In the genomic region with DNA sequence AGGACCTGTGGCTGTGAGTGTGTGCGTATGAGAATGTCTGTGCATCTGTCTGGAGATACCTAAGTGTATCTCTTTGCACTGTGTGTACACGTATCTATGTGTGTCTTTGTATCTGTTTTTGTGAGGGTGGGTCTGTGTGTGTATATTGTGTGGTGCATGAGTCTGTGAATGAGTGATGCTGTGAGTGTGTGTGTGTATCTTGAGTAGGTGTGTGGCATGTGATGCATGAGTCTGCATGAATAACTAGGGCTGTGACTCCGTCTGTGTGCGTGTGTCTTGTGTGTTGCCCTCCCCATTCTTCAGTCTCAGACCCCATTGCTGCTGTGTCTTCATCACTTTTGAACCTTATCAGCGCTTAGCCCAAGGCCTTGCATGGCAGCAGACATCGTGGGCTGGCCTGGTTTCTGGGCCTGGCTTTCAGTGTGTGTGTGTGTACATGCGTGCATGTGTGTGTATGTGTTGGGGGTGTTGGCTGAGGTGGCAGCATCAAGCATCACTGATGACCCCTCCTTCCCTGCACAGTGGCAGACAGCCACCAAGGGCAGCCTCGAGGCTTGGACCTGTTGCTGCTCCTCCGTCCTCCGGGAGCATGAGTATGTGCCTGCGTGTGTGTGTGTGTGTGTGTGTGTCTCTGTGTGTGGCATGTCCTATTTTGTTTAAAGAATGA, we compare ENCODE assay signal across 13 cellular contexts. TPM values are rescaled to one million over a fixed set of nuclear protein-coding genes. Genes with fewer than 3 reads are reported as not detected.
A peak's percentile ranks its signal among the peaks of the same experiment; 100 is the strongest.
DNase-seq lines count a peak whose midpoint lies in the region; ATAC-seq and TF ChIP-seq lines count a peak whose summit lies in the region.
"Had no signal": no experiment of that assay in that cellular context is flagged by ENCODE, and none has a peak within 500 bp of the region (broad histone marks: within the 10 kb centered on the region; RNA-seq: fewer than 3 reads in every experiment).

No MANE protein-coding gene starts in this region.

- H3K4me3 ChIP-seq in adrenal gland (no peak overlapping the region), right atrium auricular region (peak overlapping the region; percentile 55 to 67)

- no peak overlapping the region for H3K4ac ChIP-seq in H9 (ENCODE audit: low read depth, low read length)

- no peak for TF ChIP-seq CTCF in H9 (conservative IDR thresholded peaks at IDR 0.05)
- no peak for TF ChIP-seq CTCF in adrenal gland (IDR thresholded peaks at IDR 0.05)
- TF ChIP-seq CTCF in right atrium auricular region (IDR thresholded peaks at IDR 0.05) = no peak
- no peak for TF ChIP-seq CTCF in progenitor cell of endocrine pancreas (IDR thresholded peaks at IDR 0.05; ENCODE audit: unreplicated experiment)

- H4K5ac ChIP-seq in H9 (ENCODE audit: insufficient read length, low read depth, low read length) = no peak overlapping the region

- no peak overlapping the region for H4K91ac ChIP-seq in H9 (ENCODE audit: insufficient read length, low read depth, low read length)

- H3K4me1 Mint-ChIP-seq in H9 (peaks cover 16 to 31% of the 10 kb centered on the region in 2 experiments), progenitor cell of endocrine pancreas (ENCODE audit: low read depth) (peaks cover 10% of the 10 kb centered on the region)

- peaks cover 3% of the 10 kb centered on the region for H4K20me1 ChIP-seq in H9 (ENCODE audit: control insufficient read depth, insufficient read depth, insufficient read length)

- no peak overlapping the region for H2BK20ac ChIP-seq in H9 (ENCODE audit: low read depth, low read length, poor library complexity, severe bottlenecking)

- H3K27ac ChIP-seq in H9 (ENCODE audit: insufficient read length, low read depth, low read length) (no peak overlapping the region), adrenal gland (peak overlapping the region in 1 of 5 donors; percentile 77), right atrium auricular region (peak overlapping the region; percentile 83 to 85)

- no peak for TF ChIP-seq POLR2A in adrenal gland (IDR thresholded peaks at IDR 0.05)

- H3K36me3 Mint-ChIP-seq in H9 (ENCODE audit: insufficient read depth in 1 of 3, low read depth in 3 of 3) (no peaks in the 10 kb centered on the region), progenitor cell of endocrine pancreas (ENCODE audit: insufficient read depth) (no peaks in the 10 kb centered on the region)

- H3K79me1 ChIP-seq in H9 (ENCODE audit: insufficient read depth, low read depth, low read length, poor library complexity, severe bottlenecking) = peaks cover 2% of the 10 kb centered on the region

- H3K4me3 Mint-ChIP-seq in H9 (peak overlapping the region; percentile 58 to 78), progenitor cell of endocrine pancreas (ENCODE audit: low read depth) (peak overlapping the region; percentile 57)

- no peak overlapping the region for H4K8ac ChIP-seq in H9 (replicated peaks; ENCODE audit: insufficient read length, low read depth, low read length)

- peak overlapping the region; percentile 64 for H3K4me2 ChIP-seq in H9 (ENCODE audit: insufficient read depth, insufficient read length, low read length)

- no peaks in the 10 kb centered on the region for H3K27me3 ChIP-seq in H9 (ENCODE audit: insufficient read depth, low read length)
- no peaks in the 10 kb centered on the region for H3K27me3 ChIP-seq in adrenal gland
- H3K27me3 ChIP-seq in right atrium auricular region = no peaks in the 10 kb centered on the region

- H3K27ac Mint-ChIP-seq in H9 = no peak overlapping the region
- no peak overlapping the region for H3K27ac Mint-ChIP-seq in progenitor cell of endocrine pancreas
- H3K27ac Mint-ChIP-seq: activated CD4-positive, alpha-beta T cell treated with anti-CD3 and anti-CD28 coated beads, Interleukin-2, amount 10 ng/mL, durations not matched to agents 7 days and 5 days had no signal

- H2BK12ac ChIP-seq in H9 (ENCODE audit: insufficient read length, low read depth, low read length) = no peak overlapping the region

- no peaks in the 10 kb centered on the region for H3K9me3 ChIP-seq in H9 (ENCODE audit: control insufficient read depth, low read depth, low read length)
- H3K9me3 ChIP-seq in adrenal gland (replicated peaks in 1 of 3) = no peaks in the 10 kb centered on the region
- no peaks in the 10 kb centered on the region for H3K9me3 ChIP-seq in right atrium auricular region
- H3K9me3 ChIP-seq: left lung had no signal

- H3K23me2 ChIP-seq in H9 (ENCODE audit: insufficient read length, low read depth, low read length, poor library complexity, severe bottlenecking) = peaks cover 7% of the 10 kb centered on the region

- no peak for ATAC-seq in GM18873 (IDR thresholded peaks at IDR 0.05; ENCODE audit: low FRiP score, unreplicated experiment)

- H3K27me3 Mint-ChIP-seq in H9 (ENCODE audit: low read depth) (peaks cover 5% of the 10 kb centered on the region), progenitor cell of endocrine pancreas (peaks cover 34% of the 10 kb centered on the region)

- H2BK5ac ChIP-seq in H9 (ENCODE audit: insufficient read length, low read length) = no peak overlapping the region

- WGBS in H9 (ENCODE audit: extremely low coverage, insufficient read length, low lambda C conversion rate) = no CpG with 5 or more reads among the region's 11 CpGs
- 42 to 54% (median 48%) methylated on average over 9 to 11 of the region's 11 CpGs for WGBS in adrenal gland, 4 donors

- DNase-seq in H9 (no peak), adrenal gland (peak; percentile 43 to 78 (median 69)), right atrium auricular region (ENCODE audit: low spot score) (no peak), progenitor cell of endocrine pancreas (ENCODE audit: low spot score, unreplicated experiment) (no peak), DMS53 treated with DMSO at 0.1 percent for 48 hours (lab: John Stamatoyannopoulos, UW; ENCODE audit: unreplicated experiment) (no peak), NCI-H510A treated with DMSO at 0.1 percent for 48 hours (lab: John Stamatoyannopoulos, UW) (no peak), COLO829 (ENCODE audit: low spot score) (no peak)
- DNase-seq: activated CD4-positive, alpha-beta T cell treated with anti-CD3 and anti-CD28 coated beads, Interleukin-2, amount 10 ng/mL, durations not matched to agents 7 days and 5 days; KBM-7; left lung; OCI-M1 had no signal

- H3K9ac ChIP-seq in H9 (ENCODE audit: extremely low read depth, insufficient read length, low read length) = no peak overlapping the region

- H3K56ac ChIP-seq in H9 (ENCODE audit: insufficient read length, low read depth, low read length) = no peak overlapping the region

- no peak overlapping the region for H3K23ac ChIP-seq in H9 (ENCODE audit: insufficient read length, low read depth, low read length)

- H2AFZ ChIP-seq in H9 (ENCODE audit: low read length) = no peak overlapping the region

- no peak overlapping the region for H2AK5ac ChIP-seq in H9 (ENCODE audit: insufficient read length, low read length)

- no peak overlapping the region for H3K18ac ChIP-seq in H9 (ENCODE audit: insufficient read length, low read depth, low read length)

- no peaks in the 10 kb centered on the region for H3K4me1 ChIP-seq in H9 (ENCODE audit: insufficient read depth, low read length)
- H3K4me1 ChIP-seq in adrenal gland (replicated peaks in 1 of 2) = peaks cover 4 to 12% of the 10 kb centered on the region in 2 donors
- H3K4me1 ChIP-seq in right atrium auricular region = peaks cover 0 to 52% of the 10 kb centered on the region in 2 donors

- H2BK120ac ChIP-seq in H9 (ENCODE audit: low read depth, low read length, poor library complexity, severe bottlenecking) = no peak overlapping the region

- intact Hi-C loops in adrenal gland (cut with DNase I) = loop anchor here in 1 of 2 donors (5.0 kb wide), 1 partner anchor 35 kb away; no protein-coding TSS in a partner anchor

- H2BK15ac ChIP-seq in H9 (ENCODE audit: low read depth, low read length) = no peak overlapping the region

- no peaks in the 10 kb centered on the region for H3K79me2 ChIP-seq in H9 (ENCODE audit: insufficient read depth, low read length)

- H3K9me3 Mint-ChIP-seq in H9 = no peaks in the 10 kb centered on the region; a peak in 1 of 5 replicates
- no peaks in the 10 kb centered on the region for H3K9me3 Mint-ChIP-seq in progenitor cell of endocrine pancreas (ENCODE audit: low read depth)
- H3K9me3 Mint-ChIP-seq: activated CD4-positive, alpha-beta T cell treated with anti-CD3 and anti-CD28 coated beads, Interleukin-2, amount 10 ng/mL, durations not matched to agents 7 days and 5 days had no signal

- H3K36me3 ChIP-seq in adrenal gland (replicated peaks in 1 of 2) (no peaks in the 10 kb centered on the region), right atrium auricular region (no peaks in the 10 kb centered on the region)
- H3K36me3 ChIP-seq: left lung had no signal

- no peak overlapping the region for H3K14ac ChIP-seq in H9 (ENCODE audit: insufficient read depth, low read length)

- no peak overlapping the region for H3T11ph ChIP-seq in H9 (ENCODE audit: low read length)

RNA-seq across cellular contexts. Expression of a gene that starts 1.4 kb away (rescaled TPM):
- total RNA-seq in H9 (2021) (3.2 and 4.3 TPM in 2 replicates), adrenal gland (1 to 10 TPM; 1.9 to 6.8 (median 3.3) TPM), right atrium auricular region (10 to 100 TPM; 13.9 to 14.9 TPM), progenitor cell of endocrine pancreas (3.6 and 3.9 TPM in 2 replicates)
- polyA plus RNA-seq in adrenal gland = 1 to 10 TPM; 2.0 to 3.4 (median 3.3) TPM

RNA-seq across cellular contexts. Expression of a gene that starts 32.9 kb away (rescaled TPM):
- total RNA-seq in H9 (2021) (0.07 and 0.09 TPM in 2 replicates), adrenal gland (not detected), right atrium auricular region (not detected), progenitor cell of endocrine pancreas (not detected in 2 replicates)
- not detected for polyA plus RNA-seq in adrenal gland
- total RNA-seq: activated CD4-positive, alpha-beta T cell treated with anti-CD3 and anti-CD28 coated beads, Interleukin-2, amount 10 ng/mL, durations not matched to agents 7 days and 5 days; chondrocyte; left lung had no signal

Comparison
In these comparisons a context has a peak if more than half of its experiments do, and no peak if none do; other contexts are left out.
1. DNase-seq: peak in adrenal gland (7 of 7); none in H9 (single experiment), right atrium auricular region (single experiment), progenitor cell of endocrine pancreas (single experiment), DMS53 treated with DMSO at 0.1 percent for 48 hours (single experiment), NCI-H510A treated with DMSO at 0.1 percent for 48 hours (single experiment) and COLO829 (single experiment).
2. H3K4me3 ChIP-seq: peak in right atrium auricular region (2 of 2); none in adrenal gland (0 of 4).